14 cellular contexts compared by ENCODE assay signal in genomic region chr7:72990431-72990913, GRCh38. TPM values are rescaled to one million over a fixed set of nuclear protein-coding genes. Genes with fewer than 3 reads are reported as not detected.
"Had no signal": no experiment of that assay in that cellular context is flagged by ENCODE, and none has a peak within 500 bp of the region (broad histone marks: within the 10 kb centered on the region; RNA-seq: fewer than 3 reads in every experiment).

No MANE protein-coding gene starts in this region.

RNA-seq across cellular contexts. Expression of gene TRIM74, which starts 21.2 kb away (rescaled TPM):
- total RNA-seq: M059J, PC-3, SJSA1 had no signal

RNA-seq across cellular contexts. Expression of gene SPDYE8, which starts 39.1 kb away (rescaled TPM):
- total RNA-seq: activated B cell treated with CpG ODN at 0.5 μM for 24 hours; activated CD4-positive, alpha-beta memory T cell treated with anti-CD3 and anti-CD28 coated beads for 36 hours; activated CD8-positive, alpha-beta memory T cell treated with anti-CD3 and anti-CD28 coated beads, Interleukin-2, amount 10 ng/mL, durations not matched to agents 7 days and 5 days; activated naive CD8-positive, alpha-beta T cell treated with anti-CD3 and anti-CD28 coated beads for 36 hours; activated T-helper 17 cell treated with anti-CD3 and anti-CD28 coated beads, Interleukin-2, amount 50 U/mL, for 72 hours; astrocyte; bronchial epithelial cell; M059J; PC-3; T-cell; T-helper 17 cell had no signal
- polyA plus RNA-seq: adipose tissue, SK-N-SH had no signal
